Comparison of ENCODE assay signal across 15 cellular contexts in genomic region chr9:73167614-73168013, GRCh38. TPM values are rescaled to one million over a fixed set of nuclear protein-coding genes. Genes with fewer than 3 reads are reported as not detected.
DNase-seq lines count a peak whose midpoint lies in the region; ATAC-seq and TF ChIP-seq lines count a peak whose summit lies in the region.
"Had no signal": no experiment of that assay in that cellular context is flagged by ENCODE, and none has a peak within 500 bp of the region (broad histone marks: within the 10 kb centered on the region; RNA-seq: fewer than 3 reads in every experiment).

No MANE protein-coding gene starts in this region.

- no peaks in the 10 kb centered on the region for H3K9me3 ChIP-seq in subcutaneous abdominal adipose tissue (ENCODE audit: control insufficient read depth in 5 of 5, low read length in 5 of 5)
- H3K9me3 ChIP-seq in stomach: no peaks in the 10 kb centered on the region
- H3K9me3 ChIP-seq: heart left ventricle had no signal

- no peak overlapping the region for H3K4me3 Mint-ChIP-seq in activated naive CD4-positive, alpha-beta T cell treated with anti-CD3 and anti-CD28 coated beads, Interleukin-2, amount 10 ng/mL, durations not matched to agents 7 days and 5 days
- peak overlapping the region; percentile 63 for H3K4me3 Mint-ChIP-seq in activated naive CD8-positive, alpha-beta T cell treated with anti-CD3 and anti-CD28 coated beads, Interleukin-2, amount 10 ng/mL, durations not matched to agents 7 days and 5 days

- H3K9ac ChIP-seq in subcutaneous abdominal adipose tissue (ENCODE audit: low read length in 5 of 5): no peak overlapping the region

- peaks cover 67 to 85% (median 78%) of the 10 kb centered on the region in 5 donors for H3K36me3 ChIP-seq in subcutaneous abdominal adipose tissue (ENCODE audit: control insufficient read depth in 5 of 5, insufficient read depth in 5 of 5, low read length in 5 of 5)
- peaks cover 7 to 77% (median 68%) of the 10 kb centered on the region in 4 donors for H3K36me3 ChIP-seq in stomach

- peak overlapping the region; percentile 27 for H3K27ac ChIP-seq in subcutaneous abdominal adipose tissue (ENCODE audit: low read depth, low read length)
- H3K27ac ChIP-seq in stomach: no peak overlapping the region

- no peak for TF ChIP-seq CTCF in stomach (IDR thresholded peaks at IDR 0.05)

- CTCF ChIA-PET in activated naive CD4-positive, alpha-beta T cell treated with anti-CD3 and anti-CD28 coated beads, Interleukin-2, amount 10 ng/mL, durations not matched to agents 7 days and 5 days (lab: Charles Lee): no interaction called here

- H3K4me3 ChIP-seq in subcutaneous abdominal adipose tissue (ENCODE audit: low read depth in 1 of 5, low read length in 5 of 5): no peak overlapping the region
- H3K4me3 ChIP-seq in stomach: no peak overlapping the region
- H3K4me3 ChIP-seq: heart left ventricle had no signal

- H3K36me3 Mint-ChIP-seq in activated naive CD4-positive, alpha-beta T cell treated with anti-CD3 and anti-CD28 coated beads, Interleukin-2, amount 10 ng/mL, durations not matched to agents 7 days and 5 days: peaks cover 51% of the 10 kb centered on the region
- peaks cover 47% of the 10 kb centered on the region for H3K36me3 Mint-ChIP-seq in activated naive CD8-positive, alpha-beta T cell treated with anti-CD3 and anti-CD28 coated beads, Interleukin-2, amount 10 ng/mL, durations not matched to agents 7 days and 5 days

- peak overlapping the region; percentile 55 for H3K27ac Mint-ChIP-seq in activated naive CD4-positive, alpha-beta T cell treated with anti-CD3 and anti-CD28 coated beads, Interleukin-2, amount 10 ng/mL, durations not matched to agents 7 days and 5 days
- H3K27ac Mint-ChIP-seq in activated naive CD8-positive, alpha-beta T cell treated with anti-CD3 and anti-CD28 coated beads, Interleukin-2, amount 10 ng/mL, durations not matched to agents 7 days and 5 days: peak overlapping the region; percentile 40

- TF ChIP-seq EP300 in stomach (IDR thresholded peaks at IDR 0.05): no peak

- DNase-seq in activated naive CD4-positive, alpha-beta T cell treated with anti-CD3 and anti-CD28 coated beads, Interleukin-2, amount 10 ng/mL, durations not matched to agents 7 days and 5 days: no peak
- DNase-seq in activated naive CD4-positive, alpha-beta T cell (lab: John Stamatoyannopoulos, UW): no peak
- DNase-seq in activated naive CD8-positive, alpha-beta T cell treated with anti-CD3 and anti-CD28 coated beads, Interleukin-2, amount 10 ng/mL, durations not matched to agents 7 days and 5 days: no peak
- DNase-seq in stomach (no peak), NCI-H524 (lab: John Stamatoyannopoulos, UW) (no peak)
- DNase-seq: DND-41; HCEC 1CT; heart left ventricle; MV-4-11; NCI-H345; stimulated activated CD4-positive, alpha-beta T cell treated with anti-CD3 and anti-CD28 coated beads, Interleukin-2, amount 100 ng/mL, for 48 hours had no signal

- peak; percentile 53 for ATAC-seq in HG02623 (IDR thresholded peaks at IDR 0.05; ENCODE audit: unreplicated experiment)
- no peak for ATAC-seq in activated naive CD8-positive, alpha-beta T cell treated with anti-CD3 and anti-CD28 coated beads, Interleukin-2, amount 10 ng/mL, durations not matched to agents 7 days and 5 days (ENCODE audit: low read depth)
- ATAC-seq in HG03095 (IDR thresholded peaks at IDR 0.05; ENCODE audit: unreplicated experiment): no peak
- ATAC-seq: heart left ventricle, HepG2 had no signal

- H3K9me3 Mint-ChIP-seq in activated naive CD4-positive, alpha-beta T cell treated with anti-CD3 and anti-CD28 coated beads, Interleukin-2, amount 10 ng/mL, durations not matched to agents 7 days and 5 days: no peaks in the 10 kb centered on the region
- no peaks in the 10 kb centered on the region for H3K9me3 Mint-ChIP-seq in activated naive CD8-positive, alpha-beta T cell treated with anti-CD3 and anti-CD28 coated beads, Interleukin-2, amount 10 ng/mL, durations not matched to agents 7 days and 5 days

- intact Hi-C loops in stomach (cut with DNase I; ENCODE audit: low total_unique reads): no loop called here

- 52 to 63% (median 60%) methylated on average over 4 of the region's 4 CpGs for WGBS in stomach, 5 donors

- TF ChIP-seq POLR2A in stomach (IDR thresholded peaks at IDR 0.05): no peak

- POLR2A ChIA-PET in activated naive CD8-positive, alpha-beta T cell treated with anti-CD3 and anti-CD28 coated beads, Interleukin-2, amount 10 ng/mL, durations not matched to agents 7 days and 5 days (lab: Charles Lee): no interaction called here

- H3K27me3 ChIP-seq in subcutaneous abdominal adipose tissue (ENCODE audit: control insufficient read depth in 5 of 5, insufficient read depth in 4 of 5, low read length in 5 of 5): no peaks in the 10 kb centered on the region
- no peaks in the 10 kb centered on the region for H3K27me3 ChIP-seq in stomach
- H3K27me3 ChIP-seq: heart left ventricle had no signal

- H3K4me1 ChIP-seq in subcutaneous abdominal adipose tissue (ENCODE audit: control insufficient read depth in 5 of 5, insufficient read depth in 5 of 5, low read length in 5 of 5): peaks cover 0 to 3% (median 0%) of the 10 kb centered on the region in 5 donors
- H3K4me1 ChIP-seq in stomach: peaks cover 0 to 3% (median 0%) of the 10 kb centered on the region in 4 donors
- H3K4me1 ChIP-seq: heart left ventricle had no signal

- peaks cover 12% of the 10 kb centered on the region for H3K4me1 Mint-ChIP-seq in activated naive CD4-positive, alpha-beta T cell treated with anti-CD3 and anti-CD28 coated beads, Interleukin-2, amount 10 ng/mL, durations not matched to agents 7 days and 5 days
- H3K4me1 Mint-ChIP-seq in activated naive CD8-positive, alpha-beta T cell treated with anti-CD3 and anti-CD28 coated beads, Interleukin-2, amount 10 ng/mL, durations not matched to agents 7 days and 5 days: peaks cover 10% of the 10 kb centered on the region

- H3K27me3 Mint-ChIP-seq in activated naive CD4-positive, alpha-beta T cell treated with anti-CD3 and anti-CD28 coated beads, Interleukin-2, amount 10 ng/mL, durations not matched to agents 7 days and 5 days: no peaks in the 10 kb centered on the region
- no peaks in the 10 kb centered on the region for H3K27me3 Mint-ChIP-seq in activated naive CD8-positive, alpha-beta T cell treated with anti-CD3 and anti-CD28 coated beads, Interleukin-2, amount 10 ng/mL, durations not matched to agents 7 days and 5 days

RNA-seq across cellular contexts. Expression of gene ANXA1, which starts 15.9 kb away (rescaled TPM):
- total RNA-seq in activated naive CD8-positive, alpha-beta T cell treated with anti-CD3 and anti-CD28 coated beads, Interleukin-2, amount 10 ng/mL, durations not matched to agents 7 days and 5 days: 100 to 1,000 TPM; 171 to 187 TPM
- total RNA-seq in stomach: 100 to 1,000 TPM in 2 of 5 donors, 10 to 100 TPM in 3; 34.2 to 168 (median 67.4) TPM
- 1,000 to 10,000 TPM in 1 of 3 donors, 100 to 1,000 TPM in 2; 150 to 1,131 (median 155) TPM for polyA plus RNA-seq in stomach
